In the genomic region with DNA sequence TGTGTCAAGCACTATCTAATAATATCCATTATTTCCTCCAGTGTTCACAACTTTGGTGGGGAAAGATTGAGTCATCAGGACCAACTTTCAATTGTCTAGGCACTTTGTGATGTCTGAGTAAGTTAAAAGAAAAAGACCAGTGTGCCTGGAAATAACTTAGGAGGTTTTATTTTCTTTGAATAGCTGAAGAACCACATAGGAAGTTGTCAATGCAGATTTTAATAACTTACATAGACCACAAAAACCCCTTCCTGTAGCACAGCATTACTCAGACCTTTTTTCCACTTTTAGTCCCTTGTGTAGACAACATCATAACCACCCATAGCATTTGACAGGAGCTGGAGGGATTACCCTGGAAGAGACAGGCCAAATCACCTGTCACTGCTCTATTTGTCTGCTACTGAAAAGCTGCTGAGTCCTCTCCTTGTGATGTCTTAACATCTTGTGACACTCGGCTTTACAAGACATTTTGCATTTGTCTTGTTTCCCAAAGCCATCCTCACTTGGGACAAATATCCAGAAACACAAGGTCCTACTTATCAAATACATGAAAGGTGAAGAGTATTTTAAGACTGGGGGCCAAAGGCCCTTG, we compare ENCODE assay signal across 11 cellular contexts.
A peak's percentile ranks its signal among the peaks of the same experiment; 100 is the strongest.
DNase-seq lines count a peak whose midpoint lies in the region; ATAC-seq and TF ChIP-seq lines count a peak whose summit lies in the region.
"Had no signal": no experiment of that assay in that cellular context is flagged by ENCODE, and none has a peak within 500 bp of the region (broad histone marks: within the 10 kb centered on the region; RNA-seq: fewer than 3 reads in every experiment).

No MANE protein-coding gene starts in this region.

- H3K9ac ChIP-seq in iPS-18a (ENCODE audit: low read length): no peak overlapping the region

- ATAC-seq in GM19023 (IDR thresholded peaks at IDR 0.05; ENCODE audit: unreplicated experiment) (peak; percentile 91), GM21786 (IDR thresholded peaks at IDR 0.05; ENCODE audit: unreplicated experiment) (peak; percentile 90), HG03439 (IDR thresholded peaks at IDR 0.05; ENCODE audit: unreplicated experiment) (peak; percentile 78), left lobe of liver (no peak)
- ATAC-seq: K562 had no signal

- no peak for TF ChIP-seq CTCF in coronary artery (IDR thresholded peaks at IDR 0.05)

- H3K4me1 ChIP-seq in iPS-18a (ENCODE audit: control insufficient read depth, low read depth, low read length): peaks cover 30% of the 10 kb centered on the region

- no peaks in the 10 kb centered on the region for H3K27me3 ChIP-seq in iPS-18a (ENCODE audit: control insufficient read depth, insufficient read depth, low read length)
- H3K27me3 ChIP-seq: ovary had no signal

- DNase-seq in NCI-H524 (lab: John Stamatoyannopoulos, UW): no peak
- DNase-seq in left lobe of liver (ENCODE audit: low spot score): no peak
- DNase-seq in hypothalamus (lab: John Stamatoyannopoulos, UW): no peak
- DNase-seq in coronary artery (ENCODE audit: low spot score): no peak
- DNase-seq: activated CD4-positive, CD25-positive, alpha-beta regulatory T cell treated with anti-CD3 and anti-CD28 coated beads, Interleukin-2, amount 50 U/mL, for 72 hours; ovary had no signal

- H3K4me3 ChIP-seq in iPS-18a (ENCODE audit: low read length) (peak overlapping the region; percentile 31), coronary artery (no peak overlapping the region)
- H3K4me3 ChIP-seq: K562, ovary had no signal

- H3K27ac ChIP-seq in iPS-18a (ENCODE audit: low read length) (peak overlapping the region; percentile 33), coronary artery (no peak overlapping the region)
- H3K27ac ChIP-seq: ovary had no signal

- no peaks in the 10 kb centered on the region for H3K36me3 ChIP-seq in iPS-18a (ENCODE audit: control insufficient read depth, low read depth, low read length)
- H3K36me3 ChIP-seq: ovary had no signal

- no peaks in the 10 kb centered on the region for H3K9me3 ChIP-seq in iPS-18a (ENCODE audit: control insufficient read depth, low read depth, low read length)
- H3K9me3 ChIP-seq: ovary had no signal
